11 cellular contexts compared by ENCODE assay signal in the genomic region with DNA sequence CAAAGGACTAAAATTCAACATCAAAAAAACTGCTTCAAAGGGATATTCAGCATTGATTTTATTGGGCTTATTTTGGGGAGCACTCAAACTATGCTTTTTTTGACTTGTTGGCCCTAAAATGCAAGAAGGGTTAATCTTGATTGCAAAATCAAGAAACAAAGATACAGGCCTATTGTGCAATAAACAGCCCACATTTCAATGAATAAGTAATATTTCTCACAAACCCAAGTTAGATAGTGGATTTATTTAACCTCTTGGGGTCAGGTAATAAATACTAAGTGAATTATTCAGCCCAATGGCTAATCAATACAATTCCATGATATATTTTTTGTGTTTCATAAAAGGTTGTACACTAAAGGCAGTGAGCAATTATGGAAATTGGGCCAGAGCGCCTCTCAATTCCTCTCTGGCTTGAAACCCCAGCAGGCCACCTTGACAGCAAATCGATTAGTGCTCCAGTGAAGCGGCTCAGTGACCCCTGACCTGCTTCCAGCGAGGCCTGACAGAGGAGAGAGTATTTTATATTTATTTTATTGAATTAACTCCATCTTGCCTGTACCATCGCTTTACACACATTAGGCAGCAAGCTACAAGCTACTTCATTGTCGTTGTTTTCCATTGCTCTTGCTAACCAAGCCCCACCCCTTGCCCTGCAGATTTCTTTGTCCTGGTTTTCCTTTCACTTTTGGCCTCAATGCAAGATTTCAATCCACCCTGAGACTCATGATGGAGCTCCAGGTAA.
DNase-seq lines count a peak whose midpoint lies in the region; ATAC-seq, FAIRE-seq and TF ChIP-seq lines count a peak whose summit lies in the region.
"Had no signal": no experiment of that assay in that cellular context is flagged by ENCODE, and none has a peak within 500 bp of the region (broad histone marks: within the 10 kb centered on the region; RNA-seq: fewer than 3 reads in every experiment).

No MANE protein-coding gene starts in this region.

- no peak for FAIRE-seq in A549 (lab: Jason Lieb, UNC)

- no peak overlapping the region for H3K4me3 Mint-ChIP-seq in activated T-cell treated with anti-CD3 and anti-CD28 coated beads, Interleukin-2, amount 50 U/mL, for 72 hours
- H3K4me3 Mint-ChIP-seq: activated T-helper 1 cell treated with anti-CD3 and anti-CD28 coated beads, Interleukin-12 subunit alpha, Interleukin-12 subunit beta, Interleukin-2, Interleukin-4 antibody, amounts not matched to agents 30 ng/mL and 10 ng/mL and 1 ng/mL, durations not matched to agents 14 hours and 24 hours and 36 hours; CD8-positive, alpha-beta memory T cell had no signal

- DNase-seq in A549 (ENCODE audit: low read depth in 1 of 2, low spot score in 1 of 2): no peak
- DNase-seq in fibroblast of mammary gland (ENCODE audit: low read depth): peak; percentile 49
- DNase-seq in activated T-cell treated with anti-CD3 and anti-CD28 coated beads, Interleukin-2, amount 50 U/mL, for 72 hours: no peak
- DNase-seq in iPS-NIHi7 (ENCODE audit: extremely low spot score): no peak
- no peak for DNase-seq in activated CD4-positive, CD25-positive, alpha-beta regulatory T cell treated with anti-CD3 and anti-CD28 coated beads, Interleukin-2, amount 50 U/mL, for 72 hours
- DNase-seq in activated T-cell treated with anti-CD3 and anti-CD28 coated beads for 4 hours: no peak
- DNase-seq: CD8-positive, alpha-beta memory T cell; NCI-H1417 treated with DMSO at 0.1 percent for 48 hours had no signal

- TF ChIP-seq RAD21 in A549 (conservative IDR thresholded peaks at IDR 0.05 in 1 of 2, IDR thresholded peaks at IDR 0.05 in 1 of 2): no peak

- no peak for TF ChIP-seq POLR2A in A549 (IDR thresholded peaks at IDR 0.05; ENCODE audit: low read length)

- WGBS in A549 (ENCODE audit: missing lambda C conversion rate): 77% methylated on average over 6 of the region's 6 CpGs

- H3K36me3 Mint-ChIP-seq in activated T-cell treated with anti-CD3 and anti-CD28 coated beads, Interleukin-2, amount 50 U/mL, for 72 hours (ENCODE audit: insufficient read depth in 2 of 2): peaks cover 0 to 1% of the 10 kb centered on the region in 2 donors
- H3K36me3 Mint-ChIP-seq: CD8-positive, alpha-beta memory T cell had no signal

- no peak for TF ChIP-seq EP300 in A549 (IDR thresholded peaks at IDR 0.05)

- peaks cover 4% of the 10 kb centered on the region; the same call in 2 of the 3 replicates for H3K9me3 ChIP-seq in A549

- POLR2A ChIA-PET in A549 (lab: Yijun Ruan, JAX): no interaction called here

- H3K4me1 ChIP-seq in A549: no peaks in the 10 kb centered on the region

- H3K4me2 ChIP-seq in A549: no peak overlapping the region

- CTCF ChIA-PET in A549 (lab: Yijun Ruan, JAX): interaction anchor here (0.8 kb wide), 1 partner anchor 33 kb away, joined by 3 read pairs; no protein-coding TSS in a partner anchor

- ATAC-seq in A549: no peak
- peak; percentile 61 for ATAC-seq in GM19328 (IDR thresholded peaks at IDR 0.05; ENCODE audit: unreplicated experiment)
- peak; percentile 69 for ATAC-seq in HG03378 (IDR thresholded peaks at IDR 0.05; ENCODE audit: unreplicated experiment)
- no peak for ATAC-seq in activated T-cell treated with anti-CD3 and anti-CD28 coated beads, Interleukin-2, amount 50 U/mL, for 72 hours (replicated peaks in 1 of 2)

- peaks cover 24% of the 10 kb centered on the region for H3K27me3 Mint-ChIP-seq in activated T-cell treated with anti-CD3 and anti-CD28 coated beads, Interleukin-2, amount 50 U/mL, for 72 hours (ENCODE audit: low read depth)

- no peak overlapping the region for H3K4me3 ChIP-seq in A549
- H3K4me3 ChIP-seq in fibroblast of mammary gland (ENCODE audit: control insufficient read depth, low read depth, low read length): no peak overlapping the region

- H3K27ac ChIP-seq in A549: no peak overlapping the region

- H3K9me3 Mint-ChIP-seq in activated T-cell treated with anti-CD3 and anti-CD28 coated beads, Interleukin-2, amount 50 U/mL, for 72 hours: peaks cover 2 to 3% of the 10 kb centered on the region in 2 donors

- H3K27ac Mint-ChIP-seq in activated T-cell treated with anti-CD3 and anti-CD28 coated beads, Interleukin-2, amount 50 U/mL, for 72 hours: no peak overlapping the region
- H3K27ac Mint-ChIP-seq: activated T-helper 1 cell treated with anti-CD3 and anti-CD28 coated beads, Interleukin-12 subunit alpha, Interleukin-12 subunit beta, Interleukin-2, Interleukin-4 antibody, amounts not matched to agents 30 ng/mL and 10 ng/mL and 1 ng/mL, durations not matched to agents 14 hours and 24 hours and 36 hours; CD8-positive, alpha-beta memory T cell had no signal

- no peak for TF ChIP-seq CTCF in A549 (IDR thresholded peaks at IDR 0.05)
- no peak for TF ChIP-seq CTCF in fibroblast of mammary gland (conservative IDR thresholded peaks at IDR 0.05; ENCODE audit: control insufficient read depth, insufficient read depth, low read depth, low read length)

- peaks cover 8% of the 10 kb centered on the region for H3K4me1 Mint-ChIP-seq in activated T-cell treated with anti-CD3 and anti-CD28 coated beads, Interleukin-2, amount 50 U/mL, for 72 hours (ENCODE audit: low read depth)
- H3K4me1 Mint-ChIP-seq: CD8-positive, alpha-beta memory T cell had no signal

TF ChIP-seq in A549, 52 proteins besides CTCF, POLR2A, EP300 and RAD21:
- no peak for TF ChIP-seq CHD4 (IDR thresholded peaks at IDR 0.05; ENCODE audit: borderline replicate concordance)
- peak; percentile 44 to 56; a peak in 3 of 4 replicates for TF ChIP-seq CEBPB (IDR thresholded peaks at IDR 0.05)
- TF ChIP-seq HOXB13 (CRISPR knock-in tag; IDR thresholded peaks at IDR 0.05; ENCODE audit: low read depth): no peak
- TF ChIP-seq KDM5A (IDR thresholded peaks at IDR 0.05): no peak
- no peak for TF ChIP-seq ZNF302 (CRISPR knock-in tag; IDR thresholded peaks at IDR 0.05)

Comparison
In these comparisons a context has a peak if more than half of its experiments do, and no peak if none do; other contexts are left out.
1. ATAC-seq: peak in GM19328 (single experiment) and HG03378 (single experiment); none in A549 (0 of 2) and activated T-cell treated with anti-CD3 and anti-CD28 coated beads, Interleukin-2, amount 50 U/mL, for 72 hours (0 of 2).